In genomic region chr6:153312633-153313032, GRCh38 we compare ENCODE assay signal across 9 cellular contexts.
A peak's percentile ranks its signal among the peaks of the same experiment; 100 is the strongest.
DNase-seq lines count a peak whose midpoint lies in the region; ATAC-seq and TF ChIP-seq lines count a peak whose summit lies in the region.
"Had no signal": no experiment of that assay in that cellular context is flagged by ENCODE, and none has a peak within 500 bp of the region (broad histone marks: within the 10 kb centered on the region; RNA-seq: fewer than 3 reads in every experiment).

No MANE protein-coding gene starts in this region.

- peak; percentile 48 for TF ChIP-seq CTCF in OCI-LY3 (IDR thresholded peaks at IDR 0.05; ENCODE audit: low read depth, low read length)
- peak; percentile 20 for TF ChIP-seq CTCF in mucosa of descending colon (IDR thresholded peaks at IDR 0.05)

- no peak overlapping the region for H3K4me3 ChIP-seq in OCI-LY3 (ENCODE audit: low read length)
- H3K4me3 ChIP-seq in mucosa of descending colon, result no peak overlapping the region

- H4K20me1 ChIP-seq in OCI-LY3 (ENCODE audit: insufficient read depth, low read length), result no peaks in the 10 kb centered on the region

- H3K36me3 ChIP-seq in OCI-LY3 (replicated peaks; ENCODE audit: low read depth, low read length), result no peaks in the 10 kb centered on the region
- no peaks in the 10 kb centered on the region for H3K36me3 ChIP-seq in mucosa of descending colon (ENCODE audit: low read depth)
- H3K36me3 ChIP-seq: neutrophil had no signal

- no peaks in the 10 kb centered on the region for H3K27me3 ChIP-seq in OCI-LY3 (ENCODE audit: low read depth, low read length)
- H3K27me3 ChIP-seq: neutrophil had no signal

- intact Hi-C loops in mucosa of descending colon (cut with DNase I, micrococcal nuclease), result no loop called here

- DNase-seq in DMS153 (lab: John Stamatoyannopoulos, UW), result peak; percentile 49
- DNase-seq in KG1 (lab: John Stamatoyannopoulos, UW), result peak; percentile 12
- DNase-seq in cerebellar cortex (ENCODE audit: low spot score), result peak; percentile 22
- DNase-seq in mucosa of descending colon, result peak in 2 of 3 donors; percentile 51 to 53
- no peak for DNase-seq in epidermal melanocyte (ENCODE audit: insufficient read length, low spot score)

- H3K4me1 ChIP-seq in OCI-LY3 (ENCODE audit: low read length) (no peaks in the 10 kb centered on the region), mucosa of descending colon (ENCODE audit: low read depth) (no peaks in the 10 kb centered on the region)

- H2AFZ ChIP-seq in OCI-LY3 (ENCODE audit: low read depth, low read length), result no peak overlapping the region

- ATAC-seq in GM21360 (IDR thresholded peaks at IDR 0.05; ENCODE audit: unreplicated experiment), result peak; percentile 74
- peak; percentile 41 for ATAC-seq in mucosa of descending colon
- ATAC-seq in HG02981 (IDR thresholded peaks at IDR 0.05; ENCODE audit: unreplicated experiment), result no peak

- H3K9me3 ChIP-seq in OCI-LY3 (ENCODE audit: insufficient read depth, low read length), result no peaks in the 10 kb centered on the region
- H3K9me3 ChIP-seq in mucosa of descending colon, result no peaks in the 10 kb centered on the region
- H3K9me3 ChIP-seq: neutrophil had no signal

- H3K79me2 ChIP-seq in OCI-LY3 (ENCODE audit: low read length), result no peaks in the 10 kb centered on the region

- no peak overlapping the region for H3K9ac ChIP-seq in OCI-LY3 (ENCODE audit: low read length)

- no peak overlapping the region for H3K4me2 ChIP-seq in OCI-LY3 (ENCODE audit: low read length)

- no peak overlapping the region for H3K27ac ChIP-seq in OCI-LY3 (ENCODE audit: low read length)
- H3K27ac ChIP-seq: neutrophil had no signal
